8 cellular contexts compared by ENCODE assay signal in the genomic region with DNA sequence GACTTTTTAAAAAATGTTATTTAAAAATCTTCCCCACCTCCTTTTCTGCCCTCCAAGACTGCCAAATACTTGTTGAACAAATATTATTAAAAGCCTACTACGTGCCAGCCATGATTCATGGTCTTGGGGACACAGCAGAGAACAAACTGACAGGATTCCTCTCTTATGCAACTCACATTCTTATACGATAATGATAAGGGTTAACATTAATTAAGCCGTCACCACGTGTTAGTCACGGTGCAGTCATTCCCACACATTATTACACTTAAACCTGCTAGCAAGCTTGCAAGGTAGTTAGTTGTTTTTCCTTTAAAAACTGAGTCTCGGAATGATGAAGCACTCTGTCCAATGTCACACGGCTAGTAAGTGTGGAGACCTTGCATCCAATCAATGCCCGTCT. TPM values are rescaled to one million over a fixed set of nuclear protein-coding genes. Genes with fewer than 3 reads are reported as not detected.
DNase-seq lines count a peak whose midpoint lies in the region; FAIRE-seq and TF ChIP-seq lines count a peak whose summit lies in the region.
"Not testable (repeated sequence)": the region's sequence is repeated elsewhere in the genome, so short reads cannot be mapped to it uniquely, and the experiment has no call there.
"Had no signal": no experiment of that assay in that cellular context is flagged by ENCODE, and none has a peak within 500 bp of the region (broad histone marks: within the 10 kb centered on the region; RNA-seq: fewer than 3 reads in every experiment).

No MANE protein-coding gene starts in this region.

- H4K8ac ChIP-seq in mesenchymal stem cell (ENCODE audit: low read length) = not testable (repeated sequence)

- H3K4me2 ChIP-seq in astrocyte (ENCODE audit: low read length); mesenchymal stem cell (ENCODE audit: low read length, poor library complexity, severe bottlenecking): not testable (repeated sequence)

- H3K9me3 ChIP-seq in MG63; astrocyte (ENCODE audit: insufficient read depth, low read depth, low read length); mesenchymal stem cell (ENCODE audit: control insufficient read depth, low read length): not testable (repeated sequence)

- H2BK120ac ChIP-seq in mesenchymal stem cell (ENCODE audit: low read depth, low read length) = not testable (repeated sequence)

- H4K20me1 ChIP-seq in astrocyte (ENCODE audit: insufficient read depth, low read length) = not testable (repeated sequence)

- H3K27me3 Mint-ChIP-seq in astrocyte (ENCODE audit: low read depth, unreplicated experiment); chondrocyte (ENCODE audit: low read depth): not testable (repeated sequence)

- not testable (repeated sequence) for H2BK5ac ChIP-seq in mesenchymal stem cell (ENCODE audit: low read depth, low read length, poor library complexity, severe bottlenecking)

- H2BK15ac ChIP-seq in mesenchymal stem cell (ENCODE audit: low read depth, poor library complexity, severe bottlenecking) = not testable (repeated sequence)

- H3K79me1 ChIP-seq in mesenchymal stem cell (replicated peaks; ENCODE audit: low read length, poor library complexity, severe bottlenecking) = not testable (repeated sequence)

- not testable (repeated sequence) for H3K4me1 Mint-ChIP-seq in astrocyte (ENCODE audit: low read depth, unreplicated experiment); chondrocyte (ENCODE audit: low read depth)

- H3K27ac ChIP-seq in astrocyte (ENCODE audit: low read depth, low read length); mesenchymal stem cell (ENCODE audit: low read length, poor library complexity, severe bottlenecking): not testable (repeated sequence)

- H3K27ac Mint-ChIP-seq in astrocyte (ENCODE audit: unreplicated experiment) = not testable (repeated sequence)
- H3K27ac Mint-ChIP-seq in chondrocyte (ENCODE audit: unreplicated experiment) = peak overlapping the region; percentile 68

- H3K23ac ChIP-seq in mesenchymal stem cell (ENCODE audit: low read length in 2 of 2) = not testable (repeated sequence)

- H2AK5ac ChIP-seq in mesenchymal stem cell (ENCODE audit: low read length, severe bottlenecking) = not testable (repeated sequence)

- not testable (repeated sequence) for H3K9me3 Mint-ChIP-seq in astrocyte (ENCODE audit: unreplicated experiment); chondrocyte (ENCODE audit: low read depth)

- H2AFZ ChIP-seq in astrocyte (ENCODE audit: low read depth, low read length); mesenchymal stem cell (ENCODE audit: low read depth, low read length): not testable (repeated sequence)

- TF ChIP-seq CTCF in AG10803 (conservative IDR thresholded peaks at IDR 0.05; ENCODE audit: low read length); astrocyte (IDR thresholded peaks at IDR 0.05; ENCODE audit: insufficient read depth, low read depth, low read length); chondrocyte (IDR thresholded peaks at IDR 0.05); fibroblast of the aortic adventitia (IDR thresholded peaks at IDR 0.05; ENCODE audit: insufficient read depth, low read length): not testable (repeated sequence)

- H3K9ac ChIP-seq in astrocyte (ENCODE audit: low read length); mesenchymal stem cell (ENCODE audit: low read length): not testable (repeated sequence)

- not testable (repeated sequence) for H3K79me2 ChIP-seq in astrocyte (ENCODE audit: insufficient read depth, low read length)

- FAIRE-seq in astrocyte (lab: Jason Lieb, UNC) = not testable (repeated sequence)

- WGBS in mesenchymal stem cell = 89% methylated on average over 3 of the region's 8 CpGs

- H3K36me3 Mint-ChIP-seq in astrocyte (ENCODE audit: low read depth, unreplicated experiment); chondrocyte (ENCODE audit: low read depth): not testable (repeated sequence)

- H3K4me3 ChIP-seq in AG10803 (ENCODE audit: low read length); MG63; astrocyte (ENCODE audit: insufficient read depth, low read depth, low read length); fibroblast of the aortic adventitia (ENCODE audit: low read depth, low read length); mesenchymal stem cell (ENCODE audit: insufficient read depth in 1 of 2, low read depth in 1 of 2, low read length in 2 of 2): not testable (repeated sequence)

- H3K36me3 ChIP-seq in MG63; astrocyte (ENCODE audit: insufficient read depth, low read length); mesenchymal stem cell (ENCODE audit: control insufficient read depth in 1 of 2, insufficient read depth in 2 of 2, low read depth in 1 of 2, low read length in 2 of 2): not testable (repeated sequence)

- H3K27me3 ChIP-seq in MG63; astrocyte (ENCODE audit: insufficient read depth, low read length); mesenchymal stem cell (ENCODE audit: control insufficient read depth in 1 of 2, insufficient read depth in 1 of 2, low read length in 2 of 2): not testable (repeated sequence)

- not testable (repeated sequence) for H3K18ac ChIP-seq in mesenchymal stem cell (ENCODE audit: low read depth in 1 of 2, low read length in 2 of 2)

- not testable (repeated sequence) for H3K4me1 ChIP-seq in astrocyte (ENCODE audit: insufficient read depth, low read length); mesenchymal stem cell (ENCODE audit: control insufficient read depth, insufficient read depth, low read depth, low read length)

- DNase-seq in AG10803 (ENCODE audit: low read depth) (peak; percentile 58), GM04504 (ENCODE audit: low read depth) (peak; percentile 8), MG63 (peak; percentile 32), astrocyte (ENCODE audit: low read depth) (peak; percentile 82), fibroblast of the aortic adventitia (ENCODE audit: low read depth) (peak; percentile 77), mesenchymal stem cell (peak; percentile 6)
- DNase-seq in chondrocyte (ENCODE audit: low spot score) = not testable (repeated sequence)

- H2BK12ac ChIP-seq in mesenchymal stem cell (ENCODE audit: low read length in 2 of 2) = not testable (repeated sequence)

- not testable (repeated sequence) for H3K14ac ChIP-seq in mesenchymal stem cell (ENCODE audit: low read length in 2 of 2)

- not testable (repeated sequence) for H4K91ac ChIP-seq in mesenchymal stem cell (ENCODE audit: low read length)

- not testable (repeated sequence) for H3K4me3 Mint-ChIP-seq in astrocyte (ENCODE audit: unreplicated experiment); chondrocyte (ENCODE audit: unreplicated experiment)

- H3K4ac ChIP-seq in mesenchymal stem cell (ENCODE audit: low read depth in 1 of 2, low read length in 2 of 2) = not testable (repeated sequence)

RNA-seq across cellular contexts. Expression of gene NPIPB11, which starts 1.3 kb away (rescaled TPM):
- total RNA-seq in MG63 (2014; rRNA removed; shearing (Covaris generic); ENCODE audit: low replicate concordance) = 1.2 TPM in 1 of 2 replicates, not detected in the other
- total RNA-seq in astrocyte = 0.79 and 1.3 TPM in 2 replicates
- 0.64 to 1.1 TPM (median 0.75 TPM) in 3 replicates for total RNA-seq in chondrocyte
- total RNA-seq in fibroblast of the aortic adventitia (ENCODE audit: low replicate concordance) = 3.7 TPM in 1 of 2 replicates, not detected in the other
- 0.58 TPM for polyA plus RNA-seq in mesenchymal stem cell (2013, experiment 1 of 2)
- 0.52 TPM for polyA plus RNA-seq in mesenchymal stem cell (2013, experiment 2 of 2)
- total RNA-seq: SK-MEL-5 had no signal

RNA-seq across cellular contexts. Expression of gene BOLA2, which starts 48.9 kb away (rescaled TPM):
- total RNA-seq in MG63 (2014; rRNA removed; shearing (Covaris generic); ENCODE audit: low replicate concordance) = 8.3 and 26.8 TPM in 2 replicates
- 8.0 and 9.7 TPM in 2 replicates for total RNA-seq in astrocyte
- total RNA-seq in chondrocyte = 4.9 to 6.0 TPM (median 5.9 TPM) in 3 replicates
- total RNA-seq in fibroblast of the aortic adventitia (ENCODE audit: low replicate concordance) = 23.0 and 23.5 TPM in 2 replicates
- 15.2 TPM for polyA plus RNA-seq in mesenchymal stem cell (2013, experiment 1 of 2)
- polyA plus RNA-seq in mesenchymal stem cell (2013, experiment 2 of 2) = 16.4 TPM

RNA-seq across cellular contexts. Expression of gene SLX1B, which starts 49.1 kb away (rescaled TPM):
- 41.9 and 71.1 TPM in 2 replicates for total RNA-seq in MG63 (2014; rRNA removed; shearing (Covaris generic); ENCODE audit: low replicate concordance)
- total RNA-seq in astrocyte (27.4 and 30.7 TPM in 2 replicates), chondrocyte (1.2 to 30.9 TPM (median 13.0 TPM) in 3 replicates), fibroblast of the aortic adventitia (ENCODE audit: low replicate concordance) (4.4 and 20.2 TPM in 2 replicates)
- polyA plus RNA-seq in mesenchymal stem cell (2013, experiment 1 of 2) = 13.6 TPM
- polyA plus RNA-seq in mesenchymal stem cell (2013, experiment 2 of 2) = 15.3 TPM

RNA-seq across cellular contexts. Expression of gene SULT1A4, which starts 54.5 kb away (rescaled TPM):
- total RNA-seq in MG63 (2014; rRNA removed; shearing (Covaris generic); ENCODE audit: low replicate concordance) = 6.1 TPM in 1 of 2 replicates, not detected in the other
- total RNA-seq in astrocyte (1.2 and 1.9 TPM in 2 replicates), chondrocyte (0.56 to 4.7 TPM (median 2.7 TPM) in 3 replicates), fibroblast of the aortic adventitia (ENCODE audit: low replicate concordance) (0.81 and 1.3 TPM in 2 replicates)
- 4.9 TPM for polyA plus RNA-seq in mesenchymal stem cell (2013, experiment 1 of 2)
- polyA plus RNA-seq in mesenchymal stem cell (2013, experiment 2 of 2) = 3.9 TPM
